ENCODE assay signal across 7 cellular contexts in the genomic region with DNA sequence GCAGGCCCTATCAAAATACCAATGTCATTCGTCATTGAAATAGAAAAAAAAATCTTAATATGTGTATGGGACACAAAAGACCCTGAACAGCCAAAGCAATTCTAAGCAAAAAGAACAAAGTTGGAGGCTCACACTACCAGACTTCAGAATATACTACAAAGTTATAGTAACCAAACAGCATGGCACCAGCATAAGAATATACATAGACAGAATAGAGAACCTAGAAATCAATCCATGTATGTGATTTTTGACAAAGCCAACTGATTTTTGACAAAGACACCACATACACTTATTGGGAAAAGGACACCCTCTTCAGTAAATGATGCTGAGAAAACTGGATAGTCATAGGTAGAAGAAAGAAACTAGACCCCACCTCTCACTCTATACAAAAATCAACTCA.
"Had no signal": no experiment of that assay in that cellular context is flagged by ENCODE, and none has a peak within 500 bp of the region (broad histone marks: within the 10 kb centered on the region; RNA-seq: fewer than 3 reads in every experiment).

No MANE protein-coding gene starts in this region.

- FAIRE-seq: G401.6, GM12878, GM12891, GM12892, GM19239 had no signal

- DNase-seq: GDM1, GF-D8 had no signal

- H3K4me3 ChIP-seq: GM12878 had no signal

- ATAC-seq: GM12878 had no signal
